In genomic region chr2:2328847-2329246, GRCh38 we compare ENCODE assay signal across 11 cellular contexts. TPM values are rescaled to one million over a fixed set of nuclear protein-coding genes. Genes with fewer than 3 reads are reported as not detected.
DNase-seq lines count a peak whose midpoint lies in the region; ATAC-seq lines count a peak whose summit lies in the region.
"Had no signal": no experiment of that assay in that cellular context is flagged by ENCODE, and none has a peak within 500 bp of the region (broad histone marks: within the 10 kb centered on the region; RNA-seq: fewer than 3 reads in every experiment).

No MANE protein-coding gene starts in this region.

- peaks cover 3% of the 10 kb centered on the region for H3K9me3 Mint-ChIP-seq in natural killer cell treated with Interleukin-12 subunit alpha and Interleukin-12 subunit beta and Interleukin-15 and Interleukin-18, amount 100 ng/mL, for 72 hours

- DNase-seq in COR-L47 (lab: John Stamatoyannopoulos, UW) = peak; percentile 22
- peak; percentile 34 for DNase-seq in HT-29 (ENCODE audit: low spot score)
- DNase-seq in NCI-H748 treated with DMSO at 0.1 percent for 48 hours (lab: John Stamatoyannopoulos, UW) = peak; percentile 80
- DNase-seq in natural killer cell treated with Interleukin-12 subunit alpha and Interleukin-12 subunit beta and Interleukin-15 and Interleukin-18, amount 100 ng/mL, for 72 hours (ENCODE audit: low spot score) = no peak
- no peak for DNase-seq in activated T-cell treated with anti-CD3 and anti-CD28 coated beads, Interleukin-2, amount 50 U/mL, for 1 hour
- DNase-seq: activated CD4-positive, alpha-beta T cell treated with anti-CD3 and anti-CD28 coated beads for 1 hour had no signal

- H3K4me1 Mint-ChIP-seq in natural killer cell treated with Interleukin-12 subunit alpha and Interleukin-12 subunit beta and Interleukin-15 and Interleukin-18, amount 100 ng/mL, for 72 hours (ENCODE audit: low read depth in 2 of 2) = no peaks in the 10 kb centered on the region
- H3K4me1 Mint-ChIP-seq: central memory CD8-positive, alpha-beta T cell had no signal

- no peak overlapping the region for H3K27ac Mint-ChIP-seq in natural killer cell treated with Interleukin-12 subunit alpha and Interleukin-12 subunit beta and Interleukin-15 and Interleukin-18, amount 100 ng/mL, for 72 hours

- H3K36me3 Mint-ChIP-seq in natural killer cell treated with Interleukin-12 subunit alpha and Interleukin-12 subunit beta and Interleukin-15 and Interleukin-18, amount 100 ng/mL, for 72 hours = no peaks in the 10 kb centered on the region

- H3K27me3 Mint-ChIP-seq in natural killer cell treated with Interleukin-12 subunit alpha and Interleukin-12 subunit beta and Interleukin-15 and Interleukin-18, amount 100 ng/mL, for 72 hours = no peaks in the 10 kb centered on the region
- H3K27me3 Mint-ChIP-seq: central memory CD8-positive, alpha-beta T cell had no signal

- H3K4me3 Mint-ChIP-seq in natural killer cell treated with Interleukin-12 subunit alpha and Interleukin-12 subunit beta and Interleukin-15 and Interleukin-18, amount 100 ng/mL, for 72 hours = no peak overlapping the region
- H3K4me3 Mint-ChIP-seq: central memory CD8-positive, alpha-beta T cell had no signal

- no peak for ATAC-seq in natural killer cell treated with Interleukin-12 subunit alpha and Interleukin-12 subunit beta and Interleukin-15 and Interleukin-18, amount 100 ng/mL, for 72 hours
- ATAC-seq in HG03521 (IDR thresholded peaks at IDR 0.05; ENCODE audit: unreplicated experiment) = no peak
- ATAC-seq in GM21515 (IDR thresholded peaks at IDR 0.05; ENCODE audit: unreplicated experiment) = no peak

- H3K27me3 ChIP-seq in endocrine pancreas (ENCODE audit: control insufficient read depth, insufficient read depth, low read length) = no peaks in the 10 kb centered on the region

- H3K4me3 ChIP-seq in endocrine pancreas (ENCODE audit: control insufficient read depth, insufficient read depth, low read length) = peak overlapping the region; percentile 93
- H3K4me3 ChIP-seq: thoracic aorta had no signal

- no peaks in the 10 kb centered on the region for H3K9me3 ChIP-seq in endocrine pancreas (ENCODE audit: control insufficient read depth, low read length)
- H3K9me3 ChIP-seq: thoracic aorta had no signal

- H3K4me1 ChIP-seq in endocrine pancreas (ENCODE audit: control insufficient read depth, insufficient read depth, low read length) = peaks cover 16% of the 10 kb centered on the region

- H3K36me3 ChIP-seq in endocrine pancreas (ENCODE audit: control insufficient read depth, insufficient read depth, low read length) = no peaks in the 10 kb centered on the region
- H3K36me3 ChIP-seq: thoracic aorta had no signal

- H3K9ac ChIP-seq in endocrine pancreas (ENCODE audit: control insufficient read depth, insufficient read depth, low read length) = peak overlapping the region; percentile 69

RNA-seq across cellular contexts. Expression of gene MYT1L, which starts 2.2 kb away (rescaled TPM):
- total RNA-seq in HT-29 (2014; rRNA removed; shearing (Covaris generic)) = not detected in 2 replicates
- not detected for total RNA-seq in natural killer cell treated with Interleukin-12 subunit alpha and Interleukin-12 subunit beta and Interleukin-15 and Interleukin-18, amount 100 ng/mL, for 72 hours

Comparison
In these comparisons a context has a peak if more than half of its experiments do, and no peak if none do; other contexts are left out.
1. DNase-seq: peak in COR-L47 (single experiment), HT-29 (single experiment) and NCI-H748 treated with DMSO at 0.1 percent for 48 hours (single experiment); none in natural killer cell treated with Interleukin-12 subunit alpha and Interleukin-12 subunit beta and Interleukin-15 and Interleukin-18, amount 100 ng/mL, for 72 hours (single experiment) and activated T-cell treated with anti-CD3 and anti-CD28 coated beads, Interleukin-2, amount 50 U/mL, for 1 hour (single experiment).